23 cellular contexts compared by ENCODE assay signal in the genomic region with DNA sequence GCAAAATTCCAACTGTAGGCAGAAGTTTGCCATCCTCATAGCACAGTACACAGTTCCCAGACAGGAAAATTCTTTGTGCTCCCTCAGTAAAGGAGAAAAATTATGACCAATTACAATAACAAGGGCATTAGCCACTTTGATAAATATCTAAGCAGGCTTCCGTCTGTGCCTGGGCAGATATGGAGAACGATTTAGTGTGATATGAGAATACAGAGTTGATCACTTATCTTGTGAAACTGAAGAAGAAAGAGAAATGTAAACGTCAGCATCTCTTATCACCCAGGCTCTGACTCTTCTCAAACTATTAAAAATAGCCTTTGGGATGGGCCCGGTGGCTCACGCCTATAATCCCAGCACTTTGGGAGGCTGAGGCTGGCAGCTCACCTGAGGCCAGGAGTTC. TPM values are rescaled to one million over a fixed set of nuclear protein-coding genes. Genes with fewer than 3 reads are reported as not detected.
DNase-seq lines count a peak whose midpoint lies in the region; ATAC-seq, FAIRE-seq and TF ChIP-seq lines count a peak whose summit lies in the region.
"Had no signal": no experiment of that assay in that cellular context is flagged by ENCODE, and none has a peak within 500 bp of the region (broad histone marks: within the 10 kb centered on the region; RNA-seq: fewer than 3 reads in every experiment).

No MANE protein-coding gene starts in this region.

- TF ChIP-seq EP300 in SK-N-SH (IDR thresholded peaks at IDR 0.05; ENCODE audit: borderline replicate concordance in 1 of 2, low read depth in 1 of 2, low read length in 1 of 2) (peak in 1 of 2 experiments; percentile 18; a peak in 1 of 4 replicates), GM12878 (IDR thresholded peaks at IDR 0.05; ENCODE audit: borderline replicate concordance in 1 of 2, control insufficient read depth in 1 of 2, low read depth in 2 of 2, low read length in 2 of 2) (no peak)

- H3K4me3 ChIP-seq in SK-N-SH (ENCODE audit: low read depth in 2 of 2, low read length in 1 of 2), result no peak overlapping the region
- no peak overlapping the region for H3K4me3 ChIP-seq in GM12878
- H3K4me3 ChIP-seq in thymus (ENCODE audit: low read length), result peak overlapping the region; percentile 38
- H3K4me3 ChIP-seq: colonic mucosa, prostate gland, SJSA1, tibial artery had no signal

- peak overlapping the region; percentile 55 for H3K4me3 Mint-ChIP-seq in activated naive CD8-positive, alpha-beta T cell treated with anti-CD3 and anti-CD28 coated beads, Interleukin-2, amount 10 ng/mL, durations not matched to agents 7 days and 5 days
- H3K4me3 Mint-ChIP-seq in activated naive CD8-positive, alpha-beta T cell treated with anti-CD3 and anti-CD28 coated beads for 36 hours, result no peak overlapping the region
- H3K4me3 Mint-ChIP-seq in glutamatergic neuron (ENCODE audit: unreplicated experiment), result no peak overlapping the region
- no peak overlapping the region for H3K4me3 Mint-ChIP-seq in effector memory CD8-positive, alpha-beta T cell
- H3K4me3 Mint-ChIP-seq: brain, nephron progenitor cell had no signal

- H3K36me3 ChIP-seq in SK-N-SH (replicated peaks in 1 of 2; ENCODE audit: control insufficient read depth in 1 of 2, insufficient read depth in 2 of 2, low read length in 1 of 2), result no peaks in the 10 kb centered on the region
- H3K36me3 ChIP-seq in GM12878 (ENCODE audit: control insufficient read depth in 2 of 2, insufficient read depth in 2 of 2, low read length in 1 of 2), result no peaks in the 10 kb centered on the region
- no peaks in the 10 kb centered on the region for H3K36me3 ChIP-seq in thymus (ENCODE audit: control insufficient read depth, insufficient read depth)
- H3K36me3 ChIP-seq: colonic mucosa, prostate gland, SJSA1, tibial artery had no signal

- H3K4me1 Mint-ChIP-seq in activated naive CD8-positive, alpha-beta T cell treated with anti-CD3 and anti-CD28 coated beads, Interleukin-2, amount 10 ng/mL, durations not matched to agents 7 days and 5 days, result peaks cover 44% of the 10 kb centered on the region
- peaks cover 43% of the 10 kb centered on the region for H3K4me1 Mint-ChIP-seq in activated naive CD8-positive, alpha-beta T cell treated with anti-CD3 and anti-CD28 coated beads for 36 hours
- peaks cover 12% of the 10 kb centered on the region for H3K4me1 Mint-ChIP-seq in glutamatergic neuron (ENCODE audit: low read depth, unreplicated experiment)
- H3K4me1 Mint-ChIP-seq in effector memory CD8-positive, alpha-beta T cell (ENCODE audit: low read depth in 2 of 2), result peaks cover 0 to 6% of the 10 kb centered on the region in 2 donors

- RAD21 ChIA-PET in GM12878 (lab: Charles Lee; ENCODE audit: unreplicated experiment), result interaction anchor here (0.6 to 1.9 kb wide), 4 partner anchors 29 to 196 kb away, joined by 3 to 7 read pairs (median 4); no protein-coding TSS in a partner anchor

- H4K20me1 ChIP-seq in SK-N-SH (ENCODE audit: insufficient read depth) (no peaks in the 10 kb centered on the region), GM12878 (ENCODE audit: control insufficient read depth, insufficient read depth) (no peaks in the 10 kb centered on the region)

- in situ Hi-C loops in GM12878 (cut with MboI), result no loop called here

- CTCF ChIA-PET in SK-N-SH (lab: Yijun Ruan, JAX), result no interaction called here
- CTCF ChIA-PET in GM12878 (lab: Yijun Ruan, JAX), result no interaction called here

- no TSS peak for BruUV-seq in GM12878 (replicated peaks; lab: Mats Ljungman, UMichigan)

- intact Hi-C loops in GM12878 (cut with micrococcal nuclease; ENCODE audit: unreplicated experiment), result no loop called here

- H3K79me2 ChIP-seq in SK-N-SH (ENCODE audit: insufficient read depth) (no peaks in the 10 kb centered on the region), GM12878 (ENCODE audit: control insufficient read depth, insufficient read depth, low read length) (no peaks in the 10 kb centered on the region)

- H3K27me3 Mint-ChIP-seq in activated naive CD8-positive, alpha-beta T cell treated with anti-CD3 and anti-CD28 coated beads, Interleukin-2, amount 10 ng/mL, durations not matched to agents 7 days and 5 days, result peaks cover 3% of the 10 kb centered on the region
- no peaks in the 10 kb centered on the region for H3K27me3 Mint-ChIP-seq in activated naive CD8-positive, alpha-beta T cell treated with anti-CD3 and anti-CD28 coated beads for 36 hours
- H3K27me3 Mint-ChIP-seq in glutamatergic neuron (ENCODE audit: unreplicated experiment), result peaks cover 4% of the 10 kb centered on the region
- no peaks in the 10 kb centered on the region for H3K27me3 Mint-ChIP-seq in effector memory CD8-positive, alpha-beta T cell

- H3K27me3 ChIP-seq in SK-N-SH (ENCODE audit: insufficient read depth) (no peaks in the 10 kb centered on the region), GM12878 (replicated peaks in 1 of 2; ENCODE audit: control insufficient read depth in 2 of 2, insufficient read depth in 2 of 2, low read length in 1 of 2) (no peaks in the 10 kb centered on the region), thymus (ENCODE audit: control insufficient read depth, insufficient read depth) (no peaks in the 10 kb centered on the region)
- H3K27me3 ChIP-seq: colonic mucosa, SJSA1 had no signal

- no peak for FAIRE-seq in GM12878 (lab: Jason Lieb, UNC)
- FAIRE-seq: H54, RCC 7860 had no signal

- H3K27ac ChIP-seq in SK-N-SH (ENCODE audit: low read depth in 2 of 2, low read length in 1 of 2) (no peak overlapping the region), GM12878 (ENCODE audit: control insufficient read depth, insufficient read depth) (no peak overlapping the region), thymus (ENCODE audit: low read depth) (peak overlapping the region; percentile 94)
- H3K27ac ChIP-seq: colonic mucosa, prostate gland, SJSA1, tibial artery had no signal

- H2AFZ ChIP-seq in SK-N-SH (ENCODE audit: low read depth) (no peak overlapping the region), GM12878 (ENCODE audit: control insufficient read depth, low read depth, low read length) (no peak overlapping the region)

- POLR2A ChIA-PET in activated naive CD8-positive, alpha-beta T cell treated with anti-CD3 and anti-CD28 coated beads, Interleukin-2, amount 10 ng/mL, durations not matched to agents 7 days and 5 days (lab: Charles Lee), result interaction anchor here (0.6 to 1.7 kb wide), 11 partner anchors 11 to 158 kb away, joined by 3 to 15 read pairs (median 3); no protein-coding TSS in a partner anchor
- POLR2A ChIA-PET in SK-N-SH (lab: Yijun Ruan, JAX) (no interaction called here), GM12878 (lab: Charles Lee) (interaction anchor here (0.6 to 0.7 kb wide), 2 partner anchors 9 to 160 kb away, joined by 3 read pairs; no protein-coding TSS in a partner anchor)

- no peaks in the 10 kb centered on the region for H3F3A ChIP-seq in SK-N-SH (replicated peaks; ENCODE audit: insufficient read depth)

- SMC1A ChIA-PET in GM12878 (lab: Charles Lee; ENCODE audit: uncharacterized antibody, unreplicated experiment), result interaction anchor here (0.6 to 1.0 kb wide), 2 partner anchors 106 to 184 kb away, joined by 3 to 4 read pairs; no protein-coding TSS in a partner anchor

- TF ChIP-seq POLR2A in GM12878 (IDR thresholded peaks at IDR 0.05; ENCODE audit: low read depth, low read length), result no peak

- TF ChIP-seq RAD21 in SK-N-SH (IDR thresholded peaks at IDR 0.05; ENCODE audit: low read length) (no peak), GM12878 (IDR thresholded peaks at IDR 0.05; ENCODE audit: insufficient read depth, low read depth, low read length) (no peak)

- no peaks in the 10 kb centered on the region for H3K9me3 Mint-ChIP-seq in activated naive CD8-positive, alpha-beta T cell treated with anti-CD3 and anti-CD28 coated beads, Interleukin-2, amount 10 ng/mL, durations not matched to agents 7 days and 5 days
- peaks cover 1% of the 10 kb centered on the region for H3K9me3 Mint-ChIP-seq in activated naive CD8-positive, alpha-beta T cell treated with anti-CD3 and anti-CD28 coated beads for 36 hours
- H3K9me3 Mint-ChIP-seq in glutamatergic neuron (ENCODE audit: unreplicated experiment), result peaks cover 5% of the 10 kb centered on the region
- H3K9me3 Mint-ChIP-seq in effector memory CD8-positive, alpha-beta T cell, result no peaks in the 10 kb centered on the region

- TF ChIP-seq CTCF in SK-N-SH (IDR thresholded peaks at IDR 0.05) (no peak), GM12878 (IDR thresholded peaks at IDR 0.05 in 2 of 3, conservative IDR thresholded peaks at IDR 0.05 in 1 of 3; ENCODE audit: control insufficient read depth in 2 of 3, extremely low read depth in 1 of 3, insufficient read depth in 1 of 3, low read depth in 3 of 3, low read length in 3 of 3) (no peak), glutamatergic neuron (IDR thresholded peaks at IDR 0.05; ENCODE audit: partially characterized antibody, unreplicated experiment) (no peak)

- WGBS in SK-N-SH (ENCODE audit: low lambda C conversion rate), result 49% methylated on average over 5 of the region's 5 CpGs
- WGBS in GM12878 (ENCODE audit: insufficient coverage, insufficient replicate concordance, low lambda C conversion rate, missing lambda C conversion rate), result 49% methylated on average over 5 of the region's 5 CpGs
- 56% methylated on average over 5 of the region's 5 CpGs for WGBS in thymus

- no peak for ATAC-seq in activated naive CD8-positive, alpha-beta T cell treated with anti-CD3 and anti-CD28 coated beads, Interleukin-2, amount 10 ng/mL, durations not matched to agents 7 days and 5 days (ENCODE audit: low read depth)
- ATAC-seq in GM12878 (peak; percentile 23; the same call in 1 of the 3 replicates), GM19395 (IDR thresholded peaks at IDR 0.05; ENCODE audit: unreplicated experiment) (no peak)
- ATAC-seq in effector memory CD8-positive, alpha-beta T cell (replicated peaks), result no peak
- ATAC-seq: left colon had no signal

- H3K4me1 ChIP-seq in SK-N-SH (ENCODE audit: control insufficient read depth in 1 of 2, insufficient read depth in 2 of 2, low read depth in 1 of 2, low read length in 1 of 2) (peaks cover 0 to 9% of the 10 kb centered on the region in 2 experiments; a peak in 2 of 4 replicates), GM12878 (ENCODE audit: control insufficient read depth, insufficient read depth, low read length) (no peaks in the 10 kb centered on the region), thymus (ENCODE audit: control insufficient read depth, insufficient read depth, low read length) (peaks cover 35% of the 10 kb centered on the region)
- H3K4me1 ChIP-seq: colonic mucosa, prostate gland, tibial artery had no signal

- H3K9me3 ChIP-seq in SK-N-SH, result no peaks in the 10 kb centered on the region
- H3K9me3 ChIP-seq in GM12878 (replicated peaks; ENCODE audit: control insufficient read depth, insufficient read depth, low read length), result no peaks in the 10 kb centered on the region
- H3K9me3 ChIP-seq in thymus (ENCODE audit: control insufficient read depth), result no peaks in the 10 kb centered on the region
- H3K9me3 ChIP-seq: colonic mucosa, prostate gland, SJSA1, tibial artery had no signal

- H3K9me2 ChIP-seq in SK-N-SH, result no peaks in the 10 kb centered on the region

- H3K9ac ChIP-seq in SK-N-SH (no peak overlapping the region), GM12878 (ENCODE audit: control insufficient read depth, insufficient read depth, low read length) (no peak overlapping the region)

- H3K36me3 Mint-ChIP-seq in activated naive CD8-positive, alpha-beta T cell treated with anti-CD3 and anti-CD28 coated beads, Interleukin-2, amount 10 ng/mL, durations not matched to agents 7 days and 5 days, result peaks cover 7% of the 10 kb centered on the region
- H3K36me3 Mint-ChIP-seq in activated naive CD8-positive, alpha-beta T cell treated with anti-CD3 and anti-CD28 coated beads for 36 hours, result no peaks in the 10 kb centered on the region
- no peaks in the 10 kb centered on the region for H3K36me3 Mint-ChIP-seq in glutamatergic neuron (ENCODE audit: unreplicated experiment)
- no peaks in the 10 kb centered on the region for H3K36me3 Mint-ChIP-seq in effector memory CD8-positive, alpha-beta T cell (ENCODE audit: insufficient read depth)
- H3K36me3 Mint-ChIP-seq: brain had no signal

- no peak overlapping the region for H3K4me2 ChIP-seq in SK-N-SH
- H3K4me2 ChIP-seq in GM12878 (ENCODE audit: control insufficient read depth, insufficient read depth), result no peak overlapping the region

- H3K27ac Mint-ChIP-seq in activated naive CD8-positive, alpha-beta T cell treated with anti-CD3 and anti-CD28 coated beads, Interleukin-2, amount 10 ng/mL, durations not matched to agents 7 days and 5 days, result peak overlapping the region; percentile 81
- no peak overlapping the region for H3K27ac Mint-ChIP-seq in activated naive CD8-positive, alpha-beta T cell treated with anti-CD3 and anti-CD28 coated beads for 36 hours
- no peak overlapping the region for H3K27ac Mint-ChIP-seq in glutamatergic neuron (ENCODE audit: unreplicated experiment)
- no peak overlapping the region for H3K27ac Mint-ChIP-seq in effector memory CD8-positive, alpha-beta T cell

- no peak for DNase-seq in activated naive CD8-positive, alpha-beta T cell treated with anti-CD3 and anti-CD28 coated beads, Interleukin-2, amount 10 ng/mL, durations not matched to agents 7 days and 5 days
- DNase-seq in activated naive CD8-positive, alpha-beta T cell treated with anti-CD3 and anti-CD28 coated beads for 36 hours, result no peak
- no peak for DNase-seq in SK-N-SH
- no peak for DNase-seq in GM12878 (ENCODE audit: low read depth, low spot score)
- DNase-seq in glutamatergic neuron, result no peak
- no peak for DNase-seq in effector memory CD8-positive, alpha-beta T cell
- DNase-seq: activated naive CD4-positive, alpha-beta T cell treated with Interleukin-2 at 50 U/mL for 16 hours; colonic mucosa; COR-L47; Karpas-422; left colon; midbrain; NCI-H1092 treated with DMSO at 0.1 percent for 48 hours; nephron progenitor cell; stimulated activated CD4-positive, alpha-beta T cell treated with anti-CD3 and anti-CD28 coated beads, Interleukin-2, amount 100 ng/mL, for 24 hours had no signal

RNA-seq across cellular contexts. Expression of a gene that starts 54.5 kb away (rescaled TPM):
- total RNA-seq in activated naive CD8-positive, alpha-beta T cell treated with anti-CD3 and anti-CD28 coated beads, Interleukin-2, amount 10 ng/mL, durations not matched to agents 7 days and 5 days, result 10 to 100 TPM; 21.8 to 23.7 TPM
- 10 to 100 TPM; 28.2 to 29.3 TPM for total RNA-seq in activated naive CD8-positive, alpha-beta T cell treated with anti-CD3 and anti-CD28 coated beads for 36 hours
- polyA plus RNA-seq in SK-N-SH (2012; rRNA removed), result 1.7 and 2.4 TPM in 2 replicates
- polyA plus RNA-seq in SK-N-SH (2012; cell fraction: cytosol; rRNA removed), result 1.3 and 2.1 TPM in 2 replicates
- 2.1 and 2.7 TPM in 2 replicates for polyA plus RNA-seq in SK-N-SH (2012; cell fraction: nucleus; rRNA removed)
- total RNA-seq in GM12878 (2013; cell fraction: nucleolus; rRNA removed), result 92.6 and 100 TPM in 2 replicates
- total RNA-seq in GM12878 (2014; rRNA removed), result 1.1 TPM in 2 replicates
- total RNA-seq in GM12878 (2014; rRNA removed; fragmentation: Illumina TruSeq; extraction: Trizol), result 0.76 and 1.2 TPM in 2 replicates
- 1.6 and 2.1 TPM in 2 replicates for total RNA-seq in GM12878 (2021)
- polyA plus RNA-seq in GM12878 (2011; ENCODE audit: low read depth), result 0.55 TPM
- polyA plus RNA-seq in GM12878 (2011; rRNA removed), result 29.1 and 35.9 TPM in 2 replicates
- 30.9 and 34.8 TPM in 2 replicates for polyA plus RNA-seq in GM12878 (2011; cell fraction: cytosol; rRNA removed)
- 51.4 and 58.8 TPM in 2 replicates for polyA plus RNA-seq in GM12878 (2011; cell fraction: nucleus; rRNA removed)
- polyA plus RNA-seq in GM12878 (2012), result 0.72 and 0.94 TPM in 2 replicates
- polyA plus RNA-seq in GM12878 (2014; fragmentation: Illumina TruSeq; extraction: Trizol), result 0.82 and 0.97 TPM in 2 replicates
- under 1 TPM; 0.31 to 0.42 TPM for polyA plus RNA-seq in GM12878 (2014; fragmentation: Nextera tagmentation; extraction: Ambion mirVana)
- 0.72 and 0.81 TPM in 2 replicates for polyA plus RNA-seq in GM12878 (2014; rRNA removed)
- polyA plus RNA-seq in GM12878 (2016; fragmentation: Nextera tagmentation; extraction: Ambion mirVana), result under 1 TPM; 0.64 to 0.71 TPM
- 147 and 169 TPM in 2 replicates for polyA minus RNA-seq in GM12878 (2011; rRNA and poly(A)+ RNA removed)
- 37.4 and 39.7 TPM in 2 replicates for polyA minus RNA-seq in GM12878 (2011; cell fraction: cytosol; rRNA and poly(A)+ RNA removed)
- 69.0 and 110 TPM in 2 replicates for polyA minus RNA-seq in GM12878 (2011; cell fraction: nucleus; rRNA and poly(A)+ RNA removed)
- polyA plus RNA-seq in thymus, result 25.8 TPM
- 23.3 TPM for total RNA-seq in glutamatergic neuron (ENCODE audit: unreplicated experiment)
